Comparison of ENCODE assay signal across 21 cellular contexts in the genomic region with DNA sequence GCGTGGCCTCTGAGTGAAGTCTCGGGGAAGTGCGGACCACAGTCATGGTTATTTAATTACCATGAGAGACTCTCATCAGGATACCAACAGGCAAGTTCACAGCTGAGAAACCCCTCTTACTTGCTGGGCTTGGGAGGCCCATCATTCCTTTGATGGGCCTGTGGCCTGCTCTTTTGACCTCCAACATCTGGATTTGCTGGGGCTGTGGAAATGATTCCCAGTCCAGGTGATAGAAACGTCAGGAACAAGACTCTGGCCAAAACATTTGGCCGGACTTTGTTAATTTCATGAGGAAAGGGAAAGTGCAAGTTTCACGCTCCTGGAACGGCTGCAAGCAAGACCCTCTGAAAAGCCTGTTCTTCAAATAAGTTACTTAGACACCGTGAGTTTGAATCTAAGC. TPM values are rescaled to one million over a fixed set of nuclear protein-coding genes. Genes with fewer than 3 reads are reported as not detected.
"Had no signal": no experiment of that assay in that cellular context is flagged by ENCODE, and none has a peak within 500 bp of the region (broad histone marks: within the 10 kb centered on the region; RNA-seq: fewer than 3 reads in every experiment).

No MANE protein-coding gene starts in this region.

- H3K9ac ChIP-seq: SK-N-SH had no signal

- H3K9me3 ChIP-seq: SK-N-SH had no signal

- H3K4me2 ChIP-seq: SK-N-SH had no signal

- H3K27ac ChIP-seq: RWPE1 had no signal

- DNase-seq: IMR-90, Karpas-422, KG1, MM.1S, NCI-H1105, NCI-H1417, NCI-H1436 treated with DMSO at 0.1 percent for 48 hours, NCI-H1694, NCI-H187 treated with DMSO at 0.1 percent for 48 hours, NCI-H2171 treated with DMSO at 0.1 percent for 48 hours, NCI-H345, NCI-H510A, NCI-H524 treated with DMSO at 0.1 percent for 48 hours, NCI-H69, NCI-H774, SHP77, SK-N-SH had no signal

RNA-seq across cellular contexts. Expression of a gene that starts 42.6 kb away (rescaled TPM):
- total RNA-seq: HT-29, IMR-90, M059J, SK-MEL-5 had no signal
- polyA plus RNA-seq: IMR-90, SK-N-SH had no signal
